10 cellular contexts compared by ENCODE assay signal in the genomic region with DNA sequence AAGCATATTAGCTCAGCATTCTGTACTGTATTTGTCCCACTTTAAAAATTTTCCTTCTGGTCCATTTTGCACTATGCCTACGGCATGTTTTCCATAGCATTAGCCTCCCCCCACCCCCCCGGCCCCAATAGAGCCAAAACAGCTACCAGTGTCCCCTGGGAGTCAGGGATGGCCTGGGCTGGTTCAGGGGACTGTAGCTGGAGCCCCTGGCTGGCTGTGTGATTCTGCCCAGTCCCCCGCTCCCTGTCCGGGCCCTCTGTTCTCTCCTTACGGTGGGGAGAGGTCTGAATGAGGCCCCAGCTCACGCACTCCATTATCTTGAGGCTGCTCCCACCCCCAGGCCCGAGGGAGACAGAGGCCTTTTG.
DNase-seq lines count a peak whose midpoint lies in the region; ATAC-seq and TF ChIP-seq lines count a peak whose summit lies in the region.
"Had no signal": no experiment of that assay in that cellular context is flagged by ENCODE, and none has a peak within 500 bp of the region (broad histone marks: within the 10 kb centered on the region; RNA-seq: fewer than 3 reads in every experiment).

No MANE protein-coding gene starts in this region.

- H3K4me1 ChIP-seq in right cardiac atrium (ENCODE audit: control insufficient read depth, insufficient read depth, low read length): no peaks in the 10 kb centered on the region

- peak overlapping the region; percentile 74 for H3K27ac ChIP-seq in right cardiac atrium (ENCODE audit: low read length)

- in situ Hi-C loops in astrocyte of the cerebellum (cut with HindIII; ENCODE audit: low sequenced_read_pairs): no loop called here

- H3K36me3 ChIP-seq in BJ (ENCODE audit: control insufficient read depth, insufficient read depth, low read length): no peaks in the 10 kb centered on the region

- intact Hi-C loops in right cardiac atrium (cut with DNase I): no loop called here

- no peaks in the 10 kb centered on the region for H3K9me3 ChIP-seq in right cardiac atrium (ENCODE audit: control insufficient read depth, low read length)

- H3K4me1 Mint-ChIP-seq in progenitor cell of endocrine pancreas (ENCODE audit: low read depth): peaks cover 4% of the 10 kb centered on the region

- ATAC-seq in right cardiac atrium (no peak), HG03342 (IDR thresholded peaks at IDR 0.05; ENCODE audit: unreplicated experiment) (no peak), GM19467 (IDR thresholded peaks at IDR 0.05; ENCODE audit: unreplicated experiment) (no peak), GM18909 (IDR thresholded peaks at IDR 0.05; ENCODE audit: poor library complexity, unreplicated experiment) (no peak)
- ATAC-seq: GM12878 had no signal

- no peak for DNase-seq in BJ (ENCODE audit: low read depth)
- no peak for DNase-seq in astrocyte of the cerebellum (ENCODE audit: low read depth)
- DNase-seq in right cardiac atrium: no peak
- DNase-seq in progenitor cell of endocrine pancreas (ENCODE audit: low spot score, unreplicated experiment): no peak
- DNase-seq in stimulated activated CD8-positive, alpha-beta memory T cell treated with anti-CD3 and anti-CD28 coated beads, Interleukin-4, amount 100 ng/mL, for 48 hours: no peak
- DNase-seq: activated naive CD4-positive, alpha-beta T cell treated with Interleukin-2 at 50 U/mL for 16 hours had no signal

- POLR2A ChIA-PET in BJ (lab: Charles Lee): no interaction called here

- H3K27me3 Mint-ChIP-seq in progenitor cell of endocrine pancreas: peaks cover 58% of the 10 kb centered on the region

- no peak overlapping the region for H3K27ac Mint-ChIP-seq in progenitor cell of endocrine pancreas

- 12% methylated on average over 7 of the region's 7 CpGs for WGBS in right cardiac atrium

- peak overlapping the region; percentile 16 for H3K4me3 ChIP-seq in BJ (ENCODE audit: low read depth, low read length)
- peak overlapping the region; percentile 46 for H3K4me3 ChIP-seq in astrocyte of the cerebellum (ENCODE audit: low read depth, low read length)
- peak overlapping the region; percentile 37 for H3K4me3 ChIP-seq in right cardiac atrium (ENCODE audit: low read length)
- H3K4me3 ChIP-seq: GM12878 had no signal

- CTCF ChIA-PET in BJ (lab: Yijun Ruan, JAX): interaction anchor here (0.7 kb wide), 1 partner anchor 102 kb away, joined by 4 read pairs; no protein-coding TSS in a partner anchor

- peak overlapping the region; percentile 65 for H3K4me3 Mint-ChIP-seq in progenitor cell of endocrine pancreas (ENCODE audit: low read depth)

- H3K36me3 Mint-ChIP-seq in progenitor cell of endocrine pancreas (ENCODE audit: insufficient read depth): no peaks in the 10 kb centered on the region

- no peaks in the 10 kb centered on the region for H3K9me3 Mint-ChIP-seq in progenitor cell of endocrine pancreas (ENCODE audit: low read depth)

- TF ChIP-seq CTCF in BJ (IDR thresholded peaks at IDR 0.05; ENCODE audit: insufficient read depth, low read depth, low read length): no peak
- TF ChIP-seq CTCF in astrocyte of the cerebellum (IDR thresholded peaks at IDR 0.05; ENCODE audit: low read depth, low read length, missing control alignments): no peak
- TF ChIP-seq CTCF in progenitor cell of endocrine pancreas (IDR thresholded peaks at IDR 0.05; ENCODE audit: unreplicated experiment): no peak

- peaks cover 4% of the 10 kb centered on the region for H3K27me3 ChIP-seq in BJ (ENCODE audit: control insufficient read depth, insufficient read depth, low read length)
- H3K27me3 ChIP-seq in right cardiac atrium (ENCODE audit: control insufficient read depth, insufficient read depth): no peaks in the 10 kb centered on the region
